8 cellular contexts compared by ENCODE assay signal in genomic region chr2:223797811-223798721, GRCh38. TPM values are rescaled to one million over a fixed set of nuclear protein-coding genes. Genes with fewer than 3 reads are reported as not detected.
A peak's percentile ranks its signal among the peaks of the same experiment; 100 is the strongest.
DNase-seq lines count a peak whose midpoint lies in the region; ATAC-seq and TF ChIP-seq lines count a peak whose summit lies in the region.

No MANE protein-coding gene starts in this region.

- ATAC-seq in GM18511 (IDR thresholded peaks at IDR 0.05; ENCODE audit: unreplicated experiment) (peak; percentile 99), HG02852 (IDR thresholded peaks at IDR 0.05; ENCODE audit: unreplicated experiment) (peak; percentile 98)

- H3K4me1 ChIP-seq in ascending aorta (no peaks in the 10 kb centered on the region), thyroid gland (peaks cover 18% of the 10 kb centered on the region in 2 donors)

- no peak overlapping the region for H3K27ac ChIP-seq in ascending aorta
- H3K27ac ChIP-seq in thyroid gland = peak overlapping the region in 2 of 3 donors; percentile 3 to 48

- DNase-seq in AG08395 (ENCODE audit: low spot score) (peak; percentile 56), NCI-H146 (lab: John Stamatoyannopoulos, UW) (peak; percentile 20), ascending aorta (ENCODE audit: low spot score in 2 of 2) (no peak), iris pigment epithelial cell (ENCODE audit: low read depth) (peak; percentile 58), thyroid gland (no peak)
- DNase-seq in activated CD4-positive, alpha-beta T cell treated with anti-CD3 and anti-CD28 coated beads for 48 hours = no peak

- TF ChIP-seq CTCF in ascending aorta (IDR thresholded peaks at IDR 0.05) (peak; percentile 61 to 75 (median 68)), thyroid gland (IDR thresholded peaks at IDR 0.05) (peak; percentile 25 to 97 (median 68))

- intact Hi-C loops in ascending aorta (cut with DNase I) (loop anchor here (2.0 to 5.0 kb wide), 3 partner anchors 105 to 827 kb away; no protein-coding TSS in a partner anchor), thyroid gland (cut with DNase I) (loop anchor here (5.0 kb wide), 1 partner anchor 106 kb away; no protein-coding TSS in a partner anchor)

- 83 to 88% methylated on average over 4 of the region's 4 CpGs for WGBS in thyroid gland, 2 donors

- H3K27me3 ChIP-seq in ascending aorta (no peaks in the 10 kb centered on the region), thyroid gland (no peaks in the 10 kb centered on the region)

- no peak overlapping the region for H3K4me3 ChIP-seq in ascending aorta
- no peak overlapping the region for H3K4me3 ChIP-seq in thyroid gland (replicated peaks in 1 of 3)

- H3K36me3 ChIP-seq in ascending aorta (no peaks in the 10 kb centered on the region), thyroid gland (no peaks in the 10 kb centered on the region)

- H3K9me3 ChIP-seq in ascending aorta (no peaks in the 10 kb centered on the region), thyroid gland (no peaks in the 10 kb centered on the region)

- TF ChIP-seq POLR2A in thyroid gland (IDR thresholded peaks at IDR 0.05) = no peak

RNA-seq across cellular contexts. Expression of gene AP1S3, which starts 39.3 kb away (rescaled TPM):
- total RNA-seq in ascending aorta (not detected), thyroid gland (10 to 100 TPM; 37.5 to 92.6 (median 44.8) TPM)

Comparison
In these comparisons a context has a peak if more than half of its experiments do, and no peak if none do; other contexts are left out.
1. DNase-seq: peak in AG08395 (single experiment), NCI-H146 (single experiment) and iris pigment epithelial cell (single experiment); none in ascending aorta (0 of 2), thyroid gland (0 of 2) and activated CD4-positive, alpha-beta T cell treated with anti-CD3 and anti-CD28 coated beads for 48 hours (single experiment).
2. H3K27ac ChIP-seq: peak in thyroid gland (2 of 3); none in ascending aorta (0 of 2).
3. RNA of gene AP1S3, which starts 39.3 kb away (total RNA-seq): 37.5 to 92.6 TPM in thyroid gland; not detected in ascending aorta (single experiment); every median in the first group is over 10 times any median in the second.